ENCODE assay signal across 8 cellular contexts in genomic region chr16:23510154-23510914, GRCh38. TPM values are rescaled to one million over a fixed set of nuclear protein-coding genes. Genes with fewer than 3 reads are reported as not detected.
DNase-seq lines count a peak whose midpoint lies in the region; ATAC-seq and TF ChIP-seq lines count a peak whose summit lies in the region.

A gene with protein sequence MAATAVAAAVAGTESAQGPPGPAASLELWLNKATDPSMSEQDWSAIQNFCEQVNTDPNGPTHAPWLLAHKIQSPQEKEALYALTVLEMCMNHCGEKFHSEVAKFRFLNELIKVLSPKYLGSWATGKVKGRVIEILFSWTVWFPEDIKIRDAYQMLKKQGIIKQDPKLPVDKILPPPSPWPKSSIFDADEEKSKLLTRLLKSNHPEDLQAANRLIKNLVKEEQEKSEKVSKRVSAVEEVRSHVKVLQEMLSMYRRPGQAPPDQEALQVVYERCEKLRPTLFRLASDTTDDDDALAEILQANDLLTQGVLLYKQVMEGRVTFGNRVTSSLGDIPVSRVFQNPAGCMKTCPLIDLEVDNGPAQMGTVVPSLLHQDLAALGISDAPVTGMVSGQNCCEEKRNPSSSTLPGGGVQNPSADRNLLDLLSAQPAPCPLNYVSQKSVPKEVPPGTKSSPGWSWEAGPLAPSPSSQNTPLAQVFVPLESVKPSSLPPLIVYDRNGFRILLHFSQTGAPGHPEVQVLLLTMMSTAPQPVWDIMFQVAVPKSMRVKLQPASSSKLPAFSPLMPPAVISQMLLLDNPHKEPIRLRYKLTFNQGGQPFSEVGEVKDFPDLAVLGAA (minus strand): TSS chr16:23510494. CDS start chr16:23510411, 83 bp downstream.

- H3K9me3 ChIP-seq in colonic mucosa, result no peaks in the 10 kb centered on the region

- DNase-seq in AG09309 (ENCODE audit: low read depth), result peak; percentile 20
- peak; percentile 91 for DNase-seq in NCI-H510A treated with DMSO at 0.1 percent for 48 hours (lab: John Stamatoyannopoulos, UW)
- peak; percentile 74 to 75 for DNase-seq in activated CD4-positive, alpha-beta T cell treated with anti-CD3 and anti-CD28 coated beads for 4 hours
- DNase-seq in colonic mucosa, result peak; percentile 84
- peak; percentile 76 to 86 for DNase-seq in left colon
- DNase-seq in stimulated activated CD4-positive, alpha-beta T cell treated with anti-CD3 and anti-CD28 coated beads, Interleukin-1b, Interleukin-23, amount 100 ng/mL, for 24 hours (ENCODE audit: low read depth in 4 of 4, low spot score in 1 of 4), result peak; percentile 43 to 76 (median 70)

- intact Hi-C loops in colonic mucosa (cut with DNase I) (no loop called here), left colon (cut with DNase I, micrococcal nuclease) (no loop called here)

- peak within 1 kb of the TSS; percentile 62 for H3K27ac ChIP-seq in colonic mucosa

- H3K36me3 ChIP-seq in colonic mucosa, result no peaks in the 10 kb centered on the region

- TF ChIP-seq CTCF in AG09309 (IDR thresholded peaks at IDR 0.05; ENCODE audit: control insufficient read depth, insufficient read depth, low read depth, low read length, missing control alignments), result no peak
- TF ChIP-seq CTCF in colonic mucosa (IDR thresholded peaks at IDR 0.05), result no peak

- H3K4me1 ChIP-seq in colonic mucosa, result no peaks in the 10 kb centered on the region

- no peaks in the 10 kb centered on the region for H3K27me3 ChIP-seq in colonic mucosa

- H3K9ac ChIP-seq in colonic mucosa (ENCODE audit: low read depth in 2 of 2, low read length in 2 of 2), result peak within 1 kb of the TSS; percentile 72 to 87

- ATAC-seq in GM19023 (IDR thresholded peaks at IDR 0.05; ENCODE audit: unreplicated experiment) (peak; percentile 75), HG03280 (IDR thresholded peaks at IDR 0.05; ENCODE audit: unreplicated experiment) (peak; percentile 82), left colon (peak; percentile 95)

- peak within 1 kb of the TSS; percentile 65 for H3K4me3 ChIP-seq in AG09309 (ENCODE audit: control insufficient read depth, low read depth, low read length)
- H3K4me3 ChIP-seq in colonic mucosa, result peak within 1 kb of the TSS; percentile 77

RNA-seq across cellular contexts. Expression of the gene that starts here (rescaled TPM):
- total RNA-seq in colonic mucosa (10 to 100 TPM; 45.3 to 48.0 TPM), left colon (10 to 100 TPM; 42.6 to 45.3 TPM)

Comparison
In these comparisons a context has a peak if more than half of its experiments do, and no peak if none do; other contexts are left out.
1. Peak in every context shown above with its lines: DNase-seq, ATAC-seq, H3K4me3 ChIP-seq and H3K27ac ChIP-seq.
2. DNase-seq: peak in every context shown above with its lines; median percentile 91 in NCI-H510A treated with DMSO at 0.1 percent for 48 hours; 84 in colonic mucosa; 81 in left colon; 74 in activated CD4-positive, alpha-beta T cell treated with anti-CD3 and anti-CD28 coated beads for 4 hours; 70 in stimulated activated CD4-positive, alpha-beta T cell treated with anti-CD3 and anti-CD28 coated beads, Interleukin-1b, Interleukin-23, amount 100 ng/mL, for 24 hours; 20 in AG09309.